In the genomic region with DNA sequence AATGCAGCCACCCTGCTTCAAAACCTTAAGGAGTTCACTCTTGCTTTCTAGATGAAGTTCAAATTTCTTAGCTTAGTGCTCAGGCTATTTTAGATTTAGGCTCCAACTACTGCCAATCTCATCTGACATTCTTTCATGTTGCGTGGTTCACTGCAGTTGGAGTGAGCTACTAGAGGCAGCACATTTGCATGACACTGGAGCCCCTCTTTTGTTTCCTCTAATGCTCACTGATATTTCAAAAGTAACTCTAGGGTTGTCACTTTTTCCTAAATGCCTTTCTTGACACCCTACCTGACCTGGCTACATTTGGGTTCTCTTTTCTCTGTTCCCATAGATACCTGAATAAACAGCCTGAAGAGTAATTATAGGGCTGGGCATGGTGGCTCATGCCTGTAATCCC, we compare ENCODE assay signal across 6 cellular contexts.
"Had no signal": no experiment of that assay in that cellular context is flagged by ENCODE, and none has a peak within 500 bp of the region (broad histone marks: within the 10 kb centered on the region; RNA-seq: fewer than 3 reads in every experiment).

No MANE protein-coding gene starts in this region.

- DNase-seq: GOT3, H9, HCEC 1CT, IMR-90, KG1 had no signal

- ATAC-seq: K562 had no signal

- H3K27ac Mint-ChIP-seq: H9 had no signal

- H3K4me3 ChIP-seq: K562 had no signal

- H3K4me3 Mint-ChIP-seq: H9 had no signal
